Comparison of ENCODE assay signal across 19 cellular contexts in the genomic region with DNA sequence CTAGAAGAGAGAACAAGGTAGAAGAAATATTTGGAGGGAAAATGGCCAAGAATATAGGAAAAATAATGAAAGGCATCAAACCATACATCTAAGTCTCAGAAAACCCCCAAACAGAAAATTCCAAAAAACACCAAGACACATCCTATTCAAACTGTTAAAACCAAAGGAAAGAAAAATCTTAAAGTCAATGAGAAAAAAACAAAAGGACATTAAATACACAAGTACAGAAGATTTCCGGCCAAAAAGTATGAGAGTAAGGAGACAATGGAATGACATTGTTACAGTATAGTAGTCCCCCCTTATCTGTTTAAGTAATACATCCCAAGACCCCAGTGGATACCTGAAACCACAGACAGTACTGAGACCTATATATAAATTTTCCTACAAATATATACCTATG. TPM values are rescaled to one million over a fixed set of nuclear protein-coding genes. Genes with fewer than 3 reads are reported as not detected.
DNase-seq lines count a peak whose midpoint lies in the region; ATAC-seq, FAIRE-seq and TF ChIP-seq lines count a peak whose summit lies in the region.
"Had no signal": no experiment of that assay in that cellular context is flagged by ENCODE, and none has a peak within 500 bp of the region (broad histone marks: within the 10 kb centered on the region; RNA-seq: fewer than 3 reads in every experiment).

No MANE protein-coding gene starts in this region.

- no peak for TF ChIP-seq CTCF in HepG2 (CRISPR knock-in tag; IDR thresholded peaks at IDR 0.05)
- TF ChIP-seq CTCF in right lobe of liver (IDR thresholded peaks at IDR 0.05) = no peak
- TF ChIP-seq CTCF in HEK293 (tag by site-specific recombination; IDR thresholded peaks at IDR 0.05) = no peak
- TF ChIP-seq CTCF in WTC11 (IDR thresholded peaks at IDR 0.05) = no peak
- TF ChIP-seq CTCF in glutamatergic neuron (IDR thresholded peaks at IDR 0.05; ENCODE audit: partially characterized antibody, unreplicated experiment) = no peak

- TF ChIP-seq EP300 in HepG2 (IDR thresholded peaks at IDR 0.05; ENCODE audit: low read depth in 2 of 2, low read length in 2 of 2) (no peak), HepG2 (CRISPR knock-in tag; IDR thresholded peaks at IDR 0.05; ENCODE audit: borderline replicate concordance) (no peak)

- no peak for TF ChIP-seq RAD21 in HepG2 (CRISPR knock-in tag; IDR thresholded peaks at IDR 0.05)

- H3K4me2 ChIP-seq in HepG2 (ENCODE audit: low read depth, low read length) = no peak overlapping the region
- H3K4me2 ChIP-seq: BLaER1 treated with 17β-estradiol and CSF1 and Interleukin-3, amounts not matched to agents 10 nM and 100 nM; KMS-11 had no signal

- H4K20me1 ChIP-seq in HepG2 (ENCODE audit: insufficient read depth, low read length) = no peaks in the 10 kb centered on the region

- POLR2A ChIA-PET in HepG2 (lab: Yijun Ruan, JAX) = no interaction called here
- POLR2A ChIA-PET in HEK293 (lab: Yijun Ruan, JAX) = no interaction called here
- POLR2A ChIA-PET in WTC11 (lab: Charles Lee) = no interaction called here

- peaks cover 52% of the 10 kb centered on the region for H3K79me2 ChIP-seq in HepG2 (ENCODE audit: insufficient read depth, low read length)

- CTCF ChIA-PET in HepG2 (lab: Yijun Ruan, JAX; ENCODE audit: low intra/inter-chr PET ratio, low total read pairs) (no interaction called here), HEK293 (lab: Yijun Ruan, JAX) (no interaction called here), WTC11 (lab: Charles Lee) (no interaction called here)

- H3K36me3 Mint-ChIP-seq in WTC11 (peaks cover 44% of the 10 kb centered on the region), glutamatergic neuron (ENCODE audit: unreplicated experiment) (peaks cover 43% of the 10 kb centered on the region)

- no peak overlapping the region for H3K4me3 Mint-ChIP-seq in WTC11
- H3K4me3 Mint-ChIP-seq in glutamatergic neuron (ENCODE audit: unreplicated experiment) = no peak overlapping the region
- H3K4me3 Mint-ChIP-seq: B cell; CD8-positive, alpha-beta T cell; H9 had no signal

- H3K9me3 Mint-ChIP-seq in WTC11 (peaks cover 52% of the 10 kb centered on the region), glutamatergic neuron (ENCODE audit: unreplicated experiment) (peaks cover 5% of the 10 kb centered on the region)

- no peaks in the 10 kb centered on the region; a peak in 2 of 5 replicates for H3K36me3 ChIP-seq in HepG2 (replicated peaks in 1 of 2; ENCODE audit: control insufficient read depth in 1 of 2, insufficient read depth in 2 of 2, low read length in 2 of 2)
- no peaks in the 10 kb centered on the region for H3K36me3 ChIP-seq in right lobe of liver
- peaks cover 0 to 2% of the 10 kb centered on the region in 2 experiments; a peak in 1 of 3 replicates for H3K36me3 ChIP-seq in HEK293 (ENCODE audit: control insufficient read depth in 2 of 2, insufficient read depth in 1 of 2, low read length in 2 of 2)

- in situ Hi-C loops in HepG2 (cut with HindIII; ENCODE audit: extremely low pct_ligation_motif_present, low pct_unique_long_range_greater_than_20kb) = no loop called here

- BruUV-seq in HepG2 (replicated peaks; lab: Mats Ljungman, UMichigan) = no TSS peak

- WGBS in HepG2 (ENCODE audit: low lambda C conversion rate) = 100% methylated on average over 1 of the region's 1 CpG
- WGBS in right lobe of liver (ENCODE audit: insufficient coverage, low coverage, low lambda C conversion rate, missing lambda C conversion rate) = 82% methylated on average over 1 of the region's 1 CpG

- H3K27me3 ChIP-seq in HepG2 (ENCODE audit: control insufficient read depth in 1 of 2, insufficient read depth in 2 of 2, low read length in 2 of 2) = no peaks in the 10 kb centered on the region
- H3K27me3 ChIP-seq in right lobe of liver = no peaks in the 10 kb centered on the region
- H3K27me3 ChIP-seq: BLaER1 treated with 17β-estradiol and CSF1 and Interleukin-3, amounts not matched to agents 10 nM and 100 nM had no signal

- no peak overlapping the region for H3K9ac ChIP-seq in HepG2 (ENCODE audit: insufficient read depth, low read depth, low read length)
- H3K9ac ChIP-seq: BLaER1 treated with 17β-estradiol and CSF1 and Interleukin-3, amounts not matched to agents 10 nM and 100 nM; KMS-11 had no signal

- H3K4me1 Mint-ChIP-seq in WTC11 (no peaks in the 10 kb centered on the region), glutamatergic neuron (ENCODE audit: low read depth, unreplicated experiment) (no peaks in the 10 kb centered on the region)
- H3K4me1 Mint-ChIP-seq: H9 had no signal

- no peak for ATAC-seq in HepG2
- ATAC-seq in right lobe of liver = no peak
- no peak for ATAC-seq in WTC11
- ATAC-seq in HG03159 (IDR thresholded peaks at IDR 0.05; ENCODE audit: unreplicated experiment) = no peak
- ATAC-seq: CD8-positive, alpha-beta T cell had no signal

- H3K9me3 ChIP-seq in HepG2 (ENCODE audit: low read length) (peaks cover 8% of the 10 kb centered on the region), right lobe of liver (no peaks in the 10 kb centered on the region), HEK293 (ENCODE audit: control insufficient read depth, insufficient read depth, low read depth, low read length) (no peaks in the 10 kb centered on the region)

- H2AFZ ChIP-seq in HepG2 (ENCODE audit: low read length) = no peak overlapping the region

- H3K27ac ChIP-seq in HepG2 (ENCODE audit: extremely low read length, insufficient read depth, low read length) (no peak overlapping the region), right lobe of liver (no peak overlapping the region), HEK293 (ENCODE audit: extremely low read depth, low read depth, low read length) (no peak overlapping the region)
- H3K27ac ChIP-seq: BLaER1 treated with 17β-estradiol and CSF1 and Interleukin-3, amounts not matched to agents 10 nM and 100 nM; HL-60; KMS-11 had no signal

- H3K4me1 ChIP-seq in HepG2 (ENCODE audit: insufficient read depth, low read length) (peaks cover 7% of the 10 kb centered on the region; the same call in 1 of the 2 replicates), right lobe of liver (no peaks in the 10 kb centered on the region), HEK293 (ENCODE audit: control insufficient read depth, insufficient read depth, low read length) (no peaks in the 10 kb centered on the region)
- H3K4me1 ChIP-seq: BLaER1 treated with 17β-estradiol and CSF1 and Interleukin-3, amounts not matched to agents 10 nM and 100 nM had no signal

- FAIRE-seq in HepG2 (lab: Jason Lieb, UNC) = no peak
- FAIRE-seq: H1 had no signal

- no peak overlapping the region for H3K4me3 ChIP-seq in HepG2 (replicated peaks in 1 of 3; ENCODE audit: insufficient read depth in 1 of 3, low read depth in 2 of 3, low read length in 3 of 3)
- no peak overlapping the region for H3K4me3 ChIP-seq in right lobe of liver
- H3K4me3 ChIP-seq in HEK293 (ENCODE audit: low read depth, low read length) = no peak overlapping the region
- H3K4me3 ChIP-seq: BLaER1 treated with 17β-estradiol and CSF1 and Interleukin-3, amounts not matched to agents 10 nM and 100 nM had no signal

- intact Hi-C loops in HepG2 (cut with micrococcal nuclease; ENCODE audit: unreplicated experiment) = no loop called here
- intact Hi-C loops in right lobe of liver (cut with DNase I) = no loop called here

- no peaks in the 10 kb centered on the region for H3K27me3 Mint-ChIP-seq in WTC11 (ENCODE audit: low read depth)
- no peaks in the 10 kb centered on the region for H3K27me3 Mint-ChIP-seq in glutamatergic neuron (ENCODE audit: unreplicated experiment)
- H3K27me3 Mint-ChIP-seq: B cell had no signal

- DNase-seq in HepG2 (ENCODE audit: low spot score) (no peak), right lobe of liver (no peak), WTC11 (ENCODE audit: low spot score) (no peak), NCI-H345 (lab: John Stamatoyannopoulos, UW) (no peak), glutamatergic neuron (no peak)
- DNase-seq: Calu3; CD8-positive, alpha-beta T cell; DMS 273 treated with DMSO at 0.1 percent for 48 hours; DMS53; DND-41; GDM1; H9 had no signal

- TF ChIP-seq POLR2A in HepG2 (IDR thresholded peaks at IDR 0.05; ENCODE audit: insufficient read depth in 1 of 2, low read depth in 2 of 2, low read length in 2 of 2) = no peak
- no peak for TF ChIP-seq POLR2A in right lobe of liver (IDR thresholded peaks at IDR 0.05)

- H3K27ac Mint-ChIP-seq in WTC11 (no peak overlapping the region), glutamatergic neuron (ENCODE audit: unreplicated experiment) (no peak overlapping the region)
- H3K27ac Mint-ChIP-seq: B cell; CD8-positive, alpha-beta T cell; H9 had no signal

TF ChIP-seq in HepG2, 621 proteins besides CTCF, POLR2A, EP300 and RAD21 (continues in another document):
- TF ChIP-seq FOXM1 (CRISPR knock-in tag; IDR thresholded peaks at IDR 0.05) (no peak), ZNF17 (CRISPR knock-in tag; IDR thresholded peaks at IDR 0.05) (no peak)

TF ChIP-seq in HEK293, 187 proteins besides CTCF, POLR2A, EP300 and RAD21 (continues in another document):
- TF ChIP-seq SETDB1 (IDR thresholded peaks at IDR 0.05; ENCODE audit: insufficient read length, low read length) = peak; percentile 39

TF ChIP-seq in WTC11, 78 proteins besides CTCF, POLR2A, EP300 and RAD21 (continues in another document):
- no peak for TF ChIP-seq KAT7 (CRISPR knock-in tag; IDR thresholded peaks at IDR 0.05; ENCODE audit: borderline replicate concordance)

RNA-seq across cellular contexts. Expression of a gene that starts 18.8 kb away (rescaled TPM):
- total RNA-seq in HepG2 (2016; rRNA removed; fragmentation: Illumina TruSeq; extraction: Trizol) (30.6 and 34.8 TPM in 2 replicates), right lobe of liver (10 to 100 TPM; 15.0 to 19.2 (median 16.5) TPM), WTC11 (2021) (56.7 to 65.8 TPM (median 57.4 TPM) in 3 replicates), glutamatergic neuron (ENCODE audit: unreplicated experiment) (384 TPM)
- 14.8 and 18.1 TPM in 2 replicates for total RNA-seq in HepG2 (2016; cell fraction: cytosol; rRNA removed; fragmentation: Illumina TruSeq; extraction: Trizol; ENCODE audit: low read depth)
- total RNA-seq in HepG2 (2016; cell fraction: insoluble cytoplasmic fraction; rRNA removed; fragmentation: Illumina TruSeq; extraction: Trizol) = 32.0 and 33.6 TPM in 2 replicates
- total RNA-seq in HepG2 (2016; cell fraction: membrane; rRNA removed; fragmentation: Illumina TruSeq; extraction: Trizol) = 10.5 and 11.6 TPM in 2 replicates
- total RNA-seq in HepG2 (2016; cell fraction: nucleus; rRNA removed; fragmentation: Illumina TruSeq; extraction: Trizol) = 72.0 and 73.1 TPM in 2 replicates
- 12.7 and 15.7 TPM in 2 replicates for polyA plus RNA-seq in HepG2 (2011; rRNA removed)
- polyA plus RNA-seq in HepG2 (2011; cell fraction: cytosol; rRNA removed) = 5.2 and 6.9 TPM in 2 replicates
- polyA plus RNA-seq in HepG2 (2011; cell fraction: nucleus; rRNA removed) = 24.0 and 25.3 TPM in 2 replicates
- polyA plus RNA-seq in HepG2 (2012) = 9.1 and 11.7 TPM in 2 replicates
- 0.68 and 0.76 TPM in 2 replicates for polyA plus RNA-seq in HepG2 (2016; cell fraction: cytosol; fragmentation: Illumina TruSeq; extraction: Trizol; ENCODE audit: low read depth)
- polyA plus RNA-seq in HepG2 (2016; cell fraction: insoluble cytoplasmic fraction; fragmentation: Illumina TruSeq; extraction: Trizol; ENCODE audit: low read depth) = 14.7 and 16.9 TPM in 2 replicates
- 2.0 TPM in 2 replicates for polyA plus RNA-seq in HepG2 (2016; cell fraction: membrane; fragmentation: Illumina TruSeq; extraction: Trizol; ENCODE audit: low read depth)
- 37.4 and 42.4 TPM in 2 replicates for polyA plus RNA-seq in HepG2 (2016; cell fraction: nucleus; fragmentation: Illumina TruSeq; extraction: Trizol; ENCODE audit: insufficient read depth, low read depth)
- 49.3 and 63.0 TPM in 2 replicates for polyA minus RNA-seq in HepG2 (2011; rRNA and poly(A)+ RNA removed; ENCODE audit: low replicate concordance)
- polyA minus RNA-seq in HepG2 (2011; cell fraction: cytosol; rRNA and poly(A)+ RNA removed) = 21.0 and 25.8 TPM in 2 replicates
- 145 and 179 TPM in 2 replicates for polyA minus RNA-seq in HepG2 (2011; cell fraction: nucleus; rRNA and poly(A)+ RNA removed)
